In genomic region chr18:48801728-48802542, GRCh38 we compare ENCODE assay signal across 9 cellular contexts.
DNase-seq lines count a peak whose midpoint lies in the region; ATAC-seq, FAIRE-seq and TF ChIP-seq lines count a peak whose summit lies in the region.
"Had no signal": no experiment of that assay in that cellular context is flagged by ENCODE, and none has a peak within 500 bp of the region (broad histone marks: within the 10 kb centered on the region; RNA-seq: fewer than 3 reads in every experiment).

No MANE protein-coding gene starts in this region.

- no peak for TF ChIP-seq CTCF in right atrium auricular region (IDR thresholded peaks at IDR 0.05)

- H3K4me3 ChIP-seq in right atrium auricular region = no peak overlapping the region
- H3K4me3 ChIP-seq in small intestine (ENCODE audit: low read depth in 1 of 2, low read length in 2 of 2) = no peak overlapping the region

- H3K36me3 ChIP-seq in right atrium auricular region (no peaks in the 10 kb centered on the region), small intestine (ENCODE audit: control insufficient read depth in 2 of 2, insufficient read depth in 2 of 2, low read length in 2 of 2) (no peaks in the 10 kb centered on the region)

- peak overlapping the region; percentile 80 to 90 for H3K27ac ChIP-seq in right atrium auricular region
- peak overlapping the region; percentile 78 to 82 for H3K27ac ChIP-seq in small intestine (ENCODE audit: low read depth in 1 of 2, low read length in 1 of 2)

- H3K9me3 ChIP-seq in right atrium auricular region (no peaks in the 10 kb centered on the region), small intestine (ENCODE audit: control insufficient read depth, low read depth) (no peaks in the 10 kb centered on the region)

- WGBS in small intestine, 3 donors = 17 to 66% (median 41%) methylated on average over 7 of the region's 7 CpGs

- H3K4me1 ChIP-seq in right atrium auricular region (peaks cover 0 to 92% of the 10 kb centered on the region in 2 donors), small intestine (ENCODE audit: control insufficient read depth in 2 of 2, insufficient read depth in 1 of 2, low read depth in 1 of 2, low read length in 1 of 2) (peaks cover 7 to 10% of the 10 kb centered on the region in 2 donors)

- peak; percentile 7 for DNase-seq in activated CD8-positive, alpha-beta memory T cell treated with anti-CD3 and anti-CD28 coated beads, Interleukin-2, amount 50 U/mL, for 4 hours
- DNase-seq in right atrium auricular region (ENCODE audit: low spot score) (peak; percentile 54), small intestine (peak; percentile 97), RPMI8226 (no peak), epidermal melanocyte (ENCODE audit: insufficient read length, low spot score) (no peak), NCI-H146 (lab: John Stamatoyannopoulos, UW) (no peak)

- ATAC-seq in GM21737 (IDR thresholded peaks at IDR 0.05; ENCODE audit: unreplicated experiment) = peak; percentile 2
- no peak for ATAC-seq in HG03159 (IDR thresholded peaks at IDR 0.05; ENCODE audit: unreplicated experiment)
- ATAC-seq: Panc1 had no signal

- H3K27me3 ChIP-seq in right atrium auricular region (no peaks in the 10 kb centered on the region), small intestine (ENCODE audit: control insufficient read depth in 2 of 2, insufficient read depth in 2 of 2, low read length in 2 of 2) (no peaks in the 10 kb centered on the region)

- FAIRE-seq in small intestine (lab: Jason Lieb, UNC) = no peak

Comparison
In these comparisons a context has a peak if more than half of its experiments do, and no peak if none do; other contexts are left out.
1. DNase-seq: peak in activated CD8-positive, alpha-beta memory T cell treated with anti-CD3 and anti-CD28 coated beads, Interleukin-2, amount 50 U/mL, for 4 hours (single experiment), right atrium auricular region (single experiment) and small intestine (single experiment); none in RPMI8226 (single experiment), epidermal melanocyte (single experiment) and NCI-H146 (single experiment).